Comparison of ENCODE assay signal across 8 cellular contexts in the genomic region with DNA sequence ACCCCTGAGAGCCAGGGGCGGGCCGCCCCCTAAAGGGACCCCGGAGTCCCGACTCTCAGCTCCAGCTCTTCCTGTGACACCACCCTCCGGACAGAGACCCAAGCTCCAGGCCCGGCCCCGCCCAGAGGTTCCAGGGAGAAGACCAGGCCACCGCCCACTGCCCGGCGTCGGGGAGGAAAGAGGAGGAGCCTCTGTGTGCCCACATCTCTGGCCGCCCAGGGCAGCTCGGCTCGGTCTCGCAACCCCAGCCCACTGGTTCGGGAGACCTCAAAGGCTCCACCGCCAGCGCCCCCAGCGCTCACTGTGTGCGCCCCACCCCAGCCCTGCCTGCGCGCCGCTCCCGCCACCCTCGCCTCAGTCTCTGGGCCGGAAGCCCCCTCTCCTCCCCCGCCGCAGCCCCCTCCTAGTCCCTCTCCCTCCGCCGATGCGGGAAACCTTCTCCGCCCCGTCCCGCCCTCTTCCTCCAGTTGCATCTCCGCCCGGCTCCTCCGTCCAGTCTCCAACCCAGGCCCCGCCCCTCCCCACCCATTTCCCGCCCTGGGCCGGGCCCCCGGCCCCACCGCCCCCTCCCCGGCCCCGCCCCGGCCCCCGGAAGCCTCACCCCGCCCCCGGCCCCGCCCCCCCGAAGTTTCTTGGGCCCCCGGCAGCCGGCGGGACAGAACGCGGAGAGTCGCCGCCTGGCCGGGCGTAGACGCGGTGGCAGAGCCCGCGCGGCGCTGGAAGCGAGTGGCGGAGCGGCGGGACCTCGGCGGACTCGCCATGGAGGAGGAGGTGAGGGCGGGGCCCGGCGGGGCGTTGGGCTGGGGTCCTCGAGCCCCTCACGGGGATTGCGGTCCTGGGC. TPM values are rescaled to one million over a fixed set of nuclear protein-coding genes. Genes with fewer than 3 reads are reported as not detected.
DNase-seq lines count a peak whose midpoint lies in the region; ATAC-seq and TF ChIP-seq lines count a peak whose summit lies in the region.

A gene with protein sequence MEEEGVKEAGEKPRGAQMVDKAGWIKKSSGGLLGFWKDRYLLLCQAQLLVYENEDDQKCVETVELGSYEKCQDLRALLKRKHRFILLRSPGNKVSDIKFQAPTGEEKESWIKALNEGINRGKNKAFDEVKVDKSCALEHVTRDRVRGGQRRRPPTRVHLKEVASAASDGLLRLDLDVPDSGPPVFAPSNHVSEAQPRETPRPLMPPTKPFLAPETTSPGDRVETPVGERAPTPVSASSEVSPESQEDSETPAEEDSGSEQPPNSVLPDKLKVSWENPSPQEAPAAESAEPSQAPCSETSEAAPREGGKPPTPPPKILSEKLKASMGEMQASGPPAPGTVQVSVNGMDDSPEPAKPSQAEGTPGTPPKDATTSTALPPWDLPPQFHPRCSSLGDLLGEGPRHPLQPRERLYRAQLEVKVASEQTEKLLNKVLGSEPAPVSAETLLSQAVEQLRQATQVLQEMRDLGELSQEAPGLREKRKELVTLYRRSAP (plus strand): TSS at position 658 of the 841 bp plus-strand sequence. CDS start 102 bp downstream, at position 760.

- no peaks in the 10 kb centered on the region for H3K36me3 ChIP-seq in Panc1 (ENCODE audit: control insufficient read depth, insufficient read depth, low read length)
- no peaks in the 10 kb centered on the region for H3K36me3 ChIP-seq in muscle layer of colon (ENCODE audit: insufficient read depth, low read length)

- TF ChIP-seq CTCF in Panc1 (IDR thresholded peaks at IDR 0.05): no peak

- no peaks in the 10 kb centered on the region for H3K36me3 Mint-ChIP-seq in activated T-cell treated with anti-CD3 and anti-CD28 coated beads, Interleukin-2, amount 50 U/mL, for 4 hours (ENCODE audit: insufficient read depth)

- no peak for TF ChIP-seq RAD21 in Ishikawa (IDR thresholded peaks at IDR 0.05; ENCODE audit: low read depth)

- H3K27me3 ChIP-seq in Panc1 (ENCODE audit: control insufficient read depth, insufficient read depth, low read length) (no peaks in the 10 kb centered on the region), muscle layer of colon (ENCODE audit: control insufficient read depth in 1 of 2, insufficient read depth in 2 of 2, low read length in 2 of 2) (no peaks in the 10 kb centered on the region)

- in situ Hi-C loops in Panc1 (cut with HindIII; ENCODE audit: low pct_unique_long_range_greater_than_20kb, low sequenced_read_pairs): no loop called here

- peak; percentile 59 for ATAC-seq in GM21528 (IDR thresholded peaks at IDR 0.05; ENCODE audit: low FRiP score, unreplicated experiment)
- peak; percentile 96 for ATAC-seq in Panc1
- peak; percentile 72 to 77 for ATAC-seq in activated T-cell treated with anti-CD3 and anti-CD28 coated beads, Interleukin-2, amount 50 U/mL, for 4 hours
- peak; percentile 86 for ATAC-seq in esophagus mucosa

- H3K4me1 ChIP-seq in Panc1 (ENCODE audit: control insufficient read depth, insufficient read depth, low read length) (peaks cover 10% of the 10 kb centered on the region), muscle layer of colon (ENCODE audit: insufficient read depth, low read length) (peaks cover 32% of the 10 kb centered on the region)

- POLR2A ChIA-PET in Panc1 (lab: Charles Lee): interaction anchor here (0.6 to 1.1 kb wide), 2 partner anchors 91 to 97 kb away, joined by 4 to 20 read pairs; no protein-coding TSS in a partner anchor

- H3K4me1 Mint-ChIP-seq in activated T-cell treated with anti-CD3 and anti-CD28 coated beads, Interleukin-2, amount 50 U/mL, for 4 hours (ENCODE audit: low read depth): peaks cover 72% of the 10 kb centered on the region

- TF ChIP-seq EP300 in Ishikawa (IDR thresholded peaks at IDR 0.05; ENCODE audit: borderline replicate concordance): no peak

- BruUV-seq in Panc1 (replicated peaks; lab: Mats Ljungman, UMichigan): no TSS peak

- peak within 1 kb of the TSS; percentile 96 for H3K9ac ChIP-seq in muscle layer of colon (ENCODE audit: low read length)

- H3K27ac ChIP-seq in Panc1 (ENCODE audit: low read length): peak within 1 kb of the TSS; percentile 91
- H3K27ac ChIP-seq in muscle layer of colon (ENCODE audit: low read depth, low read length): peak within 1 kb of the TSS; percentile 82

- intact Hi-C loops in Panc1 (cut with micrococcal nuclease; ENCODE audit: unreplicated experiment): no loop called here

- H3K4me3 ChIP-seq in Panc1 (ENCODE audit: low read depth in 2 of 2, low read length in 2 of 2): peak within 1 kb of the TSS; percentile 87 to 88
- peak within 1 kb of the TSS; percentile 90 to 96 for H3K4me3 ChIP-seq in muscle layer of colon (ENCODE audit: low read depth in 1 of 2, low read length in 2 of 2)

- CTCF ChIA-PET in Panc1 (lab: Charles Lee): no interaction called here

- no peaks in the 10 kb centered on the region for H3K9me3 Mint-ChIP-seq in activated T-cell treated with anti-CD3 and anti-CD28 coated beads, Interleukin-2, amount 50 U/mL, for 4 hours

- peak; percentile 91 for DNase-seq in DMS114 treated with DMSO at 0.1 percent for 48 hours (lab: John Stamatoyannopoulos, UW; ENCODE audit: unreplicated experiment)
- no peak for DNase-seq in Panc1 (ENCODE audit: low read depth, low spot score)
- peak; percentile 77 for DNase-seq in activated T-cell treated with anti-CD3 and anti-CD28 coated beads, Interleukin-2, amount 50 U/mL, for 4 hours
- DNase-seq in stimulated activated CD8-positive, alpha-beta memory T cell treated with anti-CD3 and anti-CD28 coated beads, Interleukin-7, amount 100 ng/mL, for 1 hour (ENCODE audit: low read depth in 2 of 2): peak; percentile 69 to 80

- H3K4me3 Mint-ChIP-seq in activated T-cell treated with anti-CD3 and anti-CD28 coated beads, Interleukin-2, amount 50 U/mL, for 4 hours: peak within 1 kb of the TSS; percentile 94

- no peaks in the 10 kb centered on the region for H3K9me3 ChIP-seq in Panc1 (ENCODE audit: control insufficient read depth, insufficient read depth, low read depth, low read length)
- H3K9me3 ChIP-seq in muscle layer of colon (ENCODE audit: low read length): no peaks in the 10 kb centered on the region

- H3K27me3 Mint-ChIP-seq in activated T-cell treated with anti-CD3 and anti-CD28 coated beads, Interleukin-2, amount 50 U/mL, for 4 hours (ENCODE audit: low read depth): no peaks in the 10 kb centered on the region

TF ChIP-seq in Ishikawa, 13 proteins besides CTCF, POLR2A, EP300 and RAD21:
- TF ChIP-seq TAF1 (IDR thresholded peaks at IDR 0.05; ENCODE audit: low read depth) (peak; percentile 82), YY1 (IDR thresholded peaks at IDR 0.05; ENCODE audit: low read depth) (no peak), NFIC (IDR thresholded peaks at IDR 0.05) (no peak), FOXM1 (IDR thresholded peaks at IDR 0.05; ENCODE audit: borderline replicate concordance, low read depth) (no peak), TEAD4 (IDR thresholded peaks at IDR 0.05) (no peak), EGR1 (IDR thresholded peaks at IDR 0.05) (peak; percentile 58), ZBTB7A (IDR thresholded peaks at IDR 0.05; ENCODE audit: low read depth) (peak; percentile 86; the same call in 1 of the 2 replicates), TCF12 (IDR thresholded peaks at IDR 0.05; ENCODE audit: low read depth) (peak; percentile 25; the same call in 1 of the 2 replicates), CEBPB (IDR thresholded peaks at IDR 0.05) (no peak), CREB1 (IDR thresholded peaks at IDR 0.05; ENCODE audit: low read depth) (no peak)
- TF ChIP-seq, protein P1, sequence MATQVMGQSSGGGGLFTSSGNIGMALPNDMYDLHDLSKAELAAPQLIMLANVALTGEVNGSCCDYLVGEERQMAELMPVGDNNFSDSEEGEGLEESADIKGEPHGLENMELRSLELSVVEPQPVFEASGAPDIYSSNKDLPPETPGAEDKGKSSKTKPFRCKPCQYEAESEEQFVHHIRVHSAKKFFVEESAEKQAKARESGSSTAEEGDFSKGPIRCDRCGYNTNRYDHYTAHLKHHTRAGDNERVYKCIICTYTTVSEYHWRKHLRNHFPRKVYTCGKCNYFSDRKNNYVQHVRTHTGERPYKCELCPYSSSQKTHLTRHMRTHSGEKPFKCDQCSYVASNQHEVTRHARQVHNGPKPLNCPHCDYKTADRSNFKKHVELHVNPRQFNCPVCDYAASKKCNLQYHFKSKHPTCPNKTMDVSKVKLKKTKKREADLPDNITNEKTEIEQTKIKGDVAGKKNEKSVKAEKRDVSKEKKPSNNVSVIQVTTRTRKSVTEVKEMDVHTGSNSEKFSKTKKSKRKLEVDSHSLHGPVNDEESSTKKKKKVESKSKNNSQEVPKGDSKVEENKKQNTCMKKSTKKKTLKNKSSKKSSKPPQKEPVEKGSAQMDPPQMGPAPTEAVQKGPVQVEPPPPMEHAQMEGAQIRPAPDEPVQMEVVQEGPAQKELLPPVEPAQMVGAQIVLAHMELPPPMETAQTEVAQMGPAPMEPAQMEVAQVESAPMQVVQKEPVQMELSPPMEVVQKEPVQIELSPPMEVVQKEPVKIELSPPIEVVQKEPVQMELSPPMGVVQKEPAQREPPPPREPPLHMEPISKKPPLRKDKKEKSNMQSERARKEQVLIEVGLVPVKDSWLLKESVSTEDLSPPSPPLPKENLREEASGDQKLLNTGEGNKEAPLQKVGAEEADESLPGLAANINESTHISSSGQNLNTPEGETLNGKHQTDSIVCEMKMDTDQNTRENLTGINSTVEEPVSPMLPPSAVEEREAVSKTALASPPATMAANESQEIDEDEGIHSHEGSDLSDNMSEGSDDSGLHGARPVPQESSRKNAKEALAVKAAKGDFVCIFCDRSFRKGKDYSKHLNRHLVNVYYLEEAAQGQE (IDR thresholded peaks at IDR 0.05; ENCODE audit: low read depth): no peak
- TF ChIP-seq, protein P2, sequence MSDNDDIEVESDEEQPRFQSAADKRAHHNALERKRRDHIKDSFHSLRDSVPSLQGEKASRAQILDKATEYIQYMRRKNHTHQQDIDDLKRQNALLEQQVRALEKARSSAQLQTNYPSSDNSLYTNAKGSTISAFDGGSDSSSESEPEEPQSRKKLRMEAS (IDR thresholded peaks at IDR 0.05): peak; percentile 35; the same call in 1 of the 2 replicates
- TF ChIP-seq, protein P3, sequence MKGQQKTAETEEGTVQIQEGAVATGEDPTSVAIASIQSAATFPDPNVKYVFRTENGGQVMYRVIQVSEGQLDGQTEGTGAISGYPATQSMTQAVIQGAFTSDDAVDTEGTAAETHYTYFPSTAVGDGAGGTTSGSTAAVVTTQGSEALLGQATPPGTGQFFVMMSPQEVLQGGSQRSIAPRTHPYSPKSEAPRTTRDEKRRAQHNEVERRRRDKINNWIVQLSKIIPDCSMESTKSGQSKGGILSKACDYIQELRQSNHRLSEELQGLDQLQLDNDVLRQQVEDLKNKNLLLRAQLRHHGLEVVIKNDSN (IDR thresholded peaks at IDR 0.05): no peak

RNA-seq across cellular contexts. Expression of the gene that starts here (rescaled TPM):
- total RNA-seq in Panc1 (2021; ENCODE audit: unreplicated experiment): 11.1 TPM
- 8.9 TPM for polyA plus RNA-seq in Panc1 (2012; ENCODE audit: insufficient read length)
- 10 to 100 TPM in 2 of 3 donors, 1 to 10 TPM in 1; 9.3 to 14.2 (median 13.0) TPM for total RNA-seq in activated T-cell treated with anti-CD3 and anti-CD28 coated beads, Interleukin-2, amount 50 U/mL, for 4 hours
- total RNA-seq in esophagus mucosa: 3.9 TPM
